18 cellular contexts compared by ENCODE assay signal in the genomic region with DNA sequence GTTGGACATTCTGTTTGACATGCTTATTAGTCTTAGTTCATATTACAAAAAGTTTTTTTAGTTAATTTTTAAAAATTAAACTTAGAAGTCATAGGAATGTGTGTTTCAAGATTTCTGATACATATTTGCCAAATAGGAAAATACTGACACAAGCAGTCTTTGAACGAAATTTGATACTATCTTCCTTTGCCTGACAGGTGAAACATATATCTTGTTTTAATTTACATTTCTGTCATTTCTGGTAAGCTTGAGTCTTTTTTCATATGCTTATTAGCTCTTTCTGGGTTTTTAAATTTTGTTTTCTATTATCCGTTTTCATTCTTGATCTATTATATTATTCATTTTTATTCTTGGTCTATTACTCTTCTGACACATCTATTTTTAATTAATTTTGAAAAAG. TPM values are rescaled to one million over a fixed set of nuclear protein-coding genes. Genes with fewer than 3 reads are reported as not detected.
DNase-seq lines count a peak whose midpoint lies in the region; ATAC-seq, FAIRE-seq and TF ChIP-seq lines count a peak whose summit lies in the region.
"Had no signal": no experiment of that assay in that cellular context is flagged by ENCODE, and none has a peak within 500 bp of the region (broad histone marks: within the 10 kb centered on the region; RNA-seq: fewer than 3 reads in every experiment).

No MANE protein-coding gene starts in this region.

- peaks cover 33% of the 10 kb centered on the region for H3K4me1 Mint-ChIP-seq in mesothelial cell of epicardium
- H3K4me1 Mint-ChIP-seq in T-helper 2 cell treated with Interferon-gamma antibody and Interleukin-4, amounts not matched to agents 5 μg/mL and 100 μg/mL, for 36 hours (ENCODE audit: low read depth) = no peaks in the 10 kb centered on the region
- H3K4me1 Mint-ChIP-seq: CD4-positive, alpha-beta memory T cell had no signal

- CTCF ChIA-PET in HEK293T (lab: Yijun Ruan, JAX) = no interaction called here
- CTCF ChIA-PET in K562 (lab: Yijun Ruan, JAX; ENCODE audit: low intra/inter-chr PET ratio) = no interaction called here

- H3K4me3 Mint-ChIP-seq in mesothelial cell of epicardium = no peak overlapping the region
- H3K4me3 Mint-ChIP-seq in T-helper 2 cell treated with Interferon-gamma antibody and Interleukin-4, amounts not matched to agents 5 μg/mL and 100 μg/mL, for 36 hours = no peak overlapping the region
- H3K4me3 Mint-ChIP-seq: CD4-positive, alpha-beta memory T cell had no signal

- peak overlapping the region; percentile 47 for H3K27ac Mint-ChIP-seq in mesothelial cell of epicardium
- no peak overlapping the region for H3K27ac Mint-ChIP-seq in T-helper 2 cell treated with Interferon-gamma antibody and Interleukin-4, amounts not matched to agents 5 μg/mL and 100 μg/mL, for 36 hours
- H3K27ac Mint-ChIP-seq: CD4-positive, alpha-beta memory T cell had no signal

- ATAC-seq in K562 (no peak), HG03520 (IDR thresholded peaks at IDR 0.05; ENCODE audit: unreplicated experiment) (no peak), HG02938 (IDR thresholded peaks at IDR 0.05; ENCODE audit: unreplicated experiment) (no peak)
- ATAC-seq: A549 had no signal

- peaks cover 4% of the 10 kb centered on the region for H3K36me3 Mint-ChIP-seq in mesothelial cell of epicardium
- no peaks in the 10 kb centered on the region for H3K36me3 Mint-ChIP-seq in T-helper 2 cell treated with Interferon-gamma antibody and Interleukin-4, amounts not matched to agents 5 μg/mL and 100 μg/mL, for 36 hours (ENCODE audit: low read depth)
- H3K36me3 Mint-ChIP-seq: CD4-positive, alpha-beta memory T cell had no signal

- no peaks in the 10 kb centered on the region for H3K9me1 ChIP-seq in K562 (ENCODE audit: control insufficient read depth, insufficient read depth, low read length)

- no peak for FAIRE-seq in K562 (lab: Jason Lieb, UNC)
- FAIRE-seq: A549, GM19239, HTR-8/SVneo had no signal

- in situ Hi-C loops in K562 (cut with MboI) = no loop called here

- H3K9me3 ChIP-seq in K562 (replicated peaks; ENCODE audit: control insufficient read depth, insufficient read depth, low read depth, low read length) = no peaks in the 10 kb centered on the region
- H3K9me3 ChIP-seq: A549, HAP-1 had no signal

- H3K4me1 ChIP-seq in K562 (replicated peaks in 1 of 2; ENCODE audit: control insufficient read depth in 2 of 2, insufficient read depth in 2 of 2, low read length in 2 of 2) = peaks cover 0 to 6% of the 10 kb centered on the region in 2 experiments; a peak in 4 of 5 replicates

- no peak overlapping the region for H3K4me2 ChIP-seq in K562 (ENCODE audit: insufficient read depth, low read length)
- H3K4me2 ChIP-seq: A549 had no signal

- H2AFZ ChIP-seq in K562 (ENCODE audit: low read depth, low read length) = no peak overlapping the region
- H2AFZ ChIP-seq: GM23248 had no signal

- no peak for TF ChIP-seq RAD21 in K562 (CRISPR knock-in tag; conservative IDR thresholded peaks at IDR 0.05 in 1 of 2, IDR thresholded peaks at IDR 0.05 in 1 of 2)

- peaks cover 4% of the 10 kb centered on the region for H3K9me3 Mint-ChIP-seq in mesothelial cell of epicardium
- no peaks in the 10 kb centered on the region for H3K9me3 Mint-ChIP-seq in T-helper 2 cell treated with Interferon-gamma antibody and Interleukin-4, amounts not matched to agents 5 μg/mL and 100 μg/mL, for 36 hours
- H3K9me3 Mint-ChIP-seq: CD4-positive, alpha-beta memory T cell had no signal

- no peak for TF ChIP-seq POLR2A in K562 (conservative IDR thresholded peaks at IDR 0.05)

- TF ChIP-seq EP300 in K562 (IDR thresholded peaks at IDR 0.05; ENCODE audit: low read length) = no peak

- no peaks in the 10 kb centered on the region for H3K27me3 ChIP-seq in K562 (ENCODE audit: control insufficient read depth in 2 of 2, insufficient read depth in 2 of 2, low read length in 2 of 2)

- 29% methylated on average over 2 of the region's 2 CpGs for WGBS in K562 (ENCODE audit: insufficient coverage, low coverage, missing lambda C conversion rate)

- no peak overlapping the region for H3K27ac ChIP-seq in K562 (ENCODE audit: extremely low read depth, low read depth, low read length)
- H3K27ac ChIP-seq: A549, C4-2B, GM23248 had no signal

- POLR2A ChIA-PET in HEK293T (lab: Yijun Ruan, JAX) = interaction anchor here (2.7 kb wide), 1 partner anchor 25 kb away, joined by 7 read pairs; the partner anchor contains the start of gene ITGAV
- POLR2A ChIA-PET in K562 (lab: Yijun Ruan, JAX) = no interaction called here

- no peak overlapping the region for H3K9ac ChIP-seq in K562 (ENCODE audit: insufficient read depth in 1 of 2, low read depth in 2 of 2, low read length in 2 of 2)
- H3K9ac ChIP-seq: GM23248 had no signal

- no peaks in the 10 kb centered on the region for H3K27me3 Mint-ChIP-seq in mesothelial cell of epicardium (ENCODE audit: low read depth)
- H3K27me3 Mint-ChIP-seq in T-helper 2 cell treated with Interferon-gamma antibody and Interleukin-4, amounts not matched to agents 5 μg/mL and 100 μg/mL, for 36 hours (ENCODE audit: low read depth) = no peaks in the 10 kb centered on the region
- H3K27me3 Mint-ChIP-seq: CD4-positive, alpha-beta memory T cell had no signal

- TF ChIP-seq CTCF in K562 (IDR thresholded peaks at IDR 0.05 in 2 of 3, conservative IDR thresholded peaks at IDR 0.05 in 1 of 3; ENCODE audit: insufficient read depth in 2 of 3, low read depth in 1 of 3, low read length in 3 of 3) (no peak), mesothelial cell of epicardium (IDR thresholded peaks at IDR 0.05; ENCODE audit: unreplicated experiment) (no peak)

- DNase-seq in HEK293T (ENCODE audit: extremely low spot score) (no peak), K562 (ENCODE audit: extremely low read depth in 1 of 4, low spot score in 3 of 4) (no peak), mesothelial cell of epicardium (ENCODE audit: low spot score in 2 of 2, unreplicated experiment in 2 of 2) (no peak), activated T-cell treated with anti-CD3 and anti-CD28 coated beads for 4 hours (no peak)
- DNase-seq in T-helper 2 cell treated with Interferon-gamma antibody and Interleukin-4, amounts not matched to agents 5 μg/mL and 100 μg/mL, for 36 hours (ENCODE audit: low spot score) = no peak
- DNase-seq: AML-193; CD4-positive, alpha-beta memory T cell; DMS153; GM23248; IMR-90; KBM-7 had no signal

- no TSS peak for BruUV-seq in K562 (replicated peaks; lab: Mats Ljungman, UMichigan)

- H3K36me3 ChIP-seq in K562 (ENCODE audit: control insufficient read depth, insufficient read depth, low read length) = no peaks in the 10 kb centered on the region
- H3K36me3 ChIP-seq: HAP-1 had no signal

- H3K4me3 ChIP-seq in K562 = no peak overlapping the region
- H3K4me3 ChIP-seq: A549, GM23248, HAP-1 had no signal

- H4K20me1 ChIP-seq in K562 (replicated peaks; ENCODE audit: control insufficient read depth, insufficient read depth, low read length) = no peaks in the 10 kb centered on the region

- intact Hi-C loops in K562 (cut with micrococcal nuclease) = no loop called here

- no peaks in the 10 kb centered on the region for H3K79me2 ChIP-seq in K562 (ENCODE audit: control insufficient read depth, insufficient read depth, low read length)

TF ChIP-seq in HEK293T, 16 proteins besides CTCF, POLR2A, EP300 and RAD21 (continues in another document):
- TF ChIP-seq LEF1 (IDR thresholded peaks at IDR 0.05; ENCODE audit: borderline replicate concordance) (no peak), FOXK2 (IDR thresholded peaks at IDR 0.05) (no peak), SUZ12 (IDR thresholded peaks at IDR 0.05) (no peak), SP1 (IDR thresholded peaks at IDR 0.05) (no peak)
- TF ChIP-seq, protein P1, sequence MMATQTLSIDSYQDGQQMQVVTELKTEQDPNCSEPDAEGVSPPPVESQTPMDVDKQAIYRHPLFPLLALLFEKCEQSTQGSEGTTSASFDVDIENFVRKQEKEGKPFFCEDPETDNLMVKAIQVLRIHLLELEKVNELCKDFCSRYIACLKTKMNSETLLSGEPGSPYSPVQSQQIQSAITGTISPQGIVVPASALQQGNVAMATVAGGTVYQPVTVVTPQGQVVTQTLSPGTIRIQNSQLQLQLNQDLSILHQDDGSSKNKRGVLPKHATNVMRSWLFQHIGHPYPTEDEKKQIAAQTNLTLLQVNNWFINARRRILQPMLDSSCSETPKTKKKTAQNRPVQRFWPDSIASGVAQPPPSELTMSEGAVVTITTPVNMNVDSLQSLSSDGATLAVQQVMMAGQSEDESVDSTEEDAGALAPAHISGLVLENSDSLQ (IDR thresholded peaks at IDR 0.05) = peak; percentile 55

TF ChIP-seq in K562, 482 proteins besides CTCF, POLR2A, EP300 and RAD21 (continues in another document):
- TF ChIP-seq GTF2F1 (IDR thresholded peaks at IDR 0.05; ENCODE audit: low read depth, low read length) = no peak
- no peak for TF ChIP-seq NR2C2 (CRISPR knock-in tag; IDR thresholded peaks at IDR 0.05)
- TF ChIP-seq NR2C2 (tag; IDR thresholded peaks at IDR 0.05) = no peak
- TF ChIP-seq MEIS2 (IDR thresholded peaks at IDR 0.05; ENCODE audit: partially characterized antibody) = peak; percentile 63

RNA-seq across cellular contexts. Expression of gene ITGAV, which starts 24.5 kb away (rescaled TPM):
- 44.5 and 102 TPM in 2 replicates for total RNA-seq in K562 (2011; cell fraction: chromatin; rRNA removed; ENCODE audit: low replicate concordance)
- 19.5 and 40.0 TPM in 2 replicates for total RNA-seq in K562 (2011; cell fraction: nucleolus; rRNA removed)
- total RNA-seq in K562 (2011; cell fraction: nucleoplasm; rRNA removed) = 34.2 and 43.0 TPM in 2 replicates
- total RNA-seq in K562 (2014; rRNA removed) = 10.4 and 10.7 TPM in 2 replicates
- total RNA-seq in K562 (2014; rRNA removed; fragmentation: Illumina TruSeq; extraction: Trizol) = 17.6 and 18.4 TPM in 2 replicates
- total RNA-seq in K562 (2015; rRNA removed; fragmentation: Illumina TruSeq; extraction: Trizol) = 16.2 and 16.5 TPM in 2 replicates
- total RNA-seq in K562 (2021) = 15.5 and 17.7 TPM in 2 replicates
- 16.2 and 16.3 TPM in 2 replicates for polyA plus RNA-seq in K562 (2011; rRNA removed)
- 3.6 and 7.9 TPM in 2 replicates for polyA plus RNA-seq in K562 (2011; cell fraction: cytosol; rRNA removed)
- polyA plus RNA-seq in K562 (2011; cell fraction: nucleus; rRNA removed) = 29.1 and 37.9 TPM in 2 replicates
- polyA plus RNA-seq in K562 (2012) = 8.4 and 15.6 TPM in 2 replicates
- 8.5 and 10.3 TPM in 2 replicates for polyA plus RNA-seq in K562 (2014; fragmentation: Illumina TruSeq; extraction: Trizol)
- 1 to 10 TPM; 3.7 to 4.6 TPM for polyA plus RNA-seq in K562 (2014; fragmentation: Nextera tagmentation; extraction: Ambion mirVana)
- 7.4 and 8.8 TPM in 2 replicates for polyA plus RNA-seq in K562 (2014; rRNA removed)
- polyA minus RNA-seq in K562 (2011; rRNA and poly(A)+ RNA removed) = 32.1 and 40.9 TPM in 2 replicates
- 16.9 and 21.9 TPM in 2 replicates for polyA minus RNA-seq in K562 (2011; cell fraction: cytosol; rRNA and poly(A)+ RNA removed)
- polyA minus RNA-seq in K562 (2011; cell fraction: nucleus; rRNA and poly(A)+ RNA removed) = 25.4 and 40.0 TPM in 2 replicates
- 93.3 to 112 TPM (median 100 TPM) in 3 replicates for total RNA-seq in mesothelial cell of epicardium
